In the genomic region with DNA sequence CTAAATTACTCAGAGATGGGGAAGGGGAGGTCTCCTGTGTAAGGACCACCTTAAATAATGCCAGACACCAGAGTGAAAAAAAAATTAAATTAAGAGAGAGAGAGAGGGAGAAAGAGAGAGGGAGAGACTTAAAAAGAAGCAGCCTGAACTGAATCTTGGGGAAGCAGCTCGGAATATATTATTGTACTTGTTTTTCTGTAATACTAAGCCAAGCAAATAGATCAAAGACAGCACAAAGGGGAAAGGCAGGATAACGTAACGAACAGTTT, we compare ENCODE assay signal across 10 cellular contexts. TPM values are rescaled to one million over a fixed set of nuclear protein-coding genes. Genes with fewer than 3 reads are reported as not detected.
A peak's percentile ranks its signal among the peaks of the same experiment; 100 is the strongest.
DNase-seq lines count a peak whose midpoint lies in the region; FAIRE-seq and TF ChIP-seq lines count a peak whose summit lies in the region.
"Had no signal": no experiment of that assay in that cellular context is flagged by ENCODE, and none has a peak within 500 bp of the region (broad histone marks: within the 10 kb centered on the region; RNA-seq: fewer than 3 reads in every experiment).

No MANE protein-coding gene starts in this region.

- peak overlapping the region; percentile 43 to 81 (median 62) for H3K4me3 ChIP-seq in spleen

- H3K27ac Mint-ChIP-seq in HFFc6 (peak overlapping the region; percentile 97), immature natural killer cell (peak overlapping the region in 5 of 6 donors; percentile 96 to 100 (median 98))
- peak overlapping the region; percentile 18 for H3K27ac Mint-ChIP-seq in activated naive CD8-positive, alpha-beta T cell

- H3K4me1 Mint-ChIP-seq in HFFc6 (ENCODE audit: low read depth), result peaks cover 51% of the 10 kb centered on the region
- H3K4me1 Mint-ChIP-seq in activated naive CD8-positive, alpha-beta T cell (ENCODE audit: low read depth), result peaks cover 21% of the 10 kb centered on the region
- peaks cover 53 to 55% of the 10 kb centered on the region in 2 donors for H3K4me1 Mint-ChIP-seq in immature natural killer cell

- H3K36me3 ChIP-seq in spleen, result peaks cover 0 to 24% (median 2%) of the 10 kb centered on the region in 6 donors

- FAIRE-seq in frontal cortex (lab: Jason Lieb, UNC), result no peak

- H3K27me3 Mint-ChIP-seq in HFFc6 (ENCODE audit: insufficient read depth) (peaks cover 6% of the 10 kb centered on the region), immature natural killer cell (ENCODE audit: low read depth in 3 of 3) (peaks cover 31 to 63% (median 56%) of the 10 kb centered on the region in 3 donors)
- H3K27me3 Mint-ChIP-seq in activated naive CD8-positive, alpha-beta T cell, result peaks cover 24% of the 10 kb centered on the region

- TF ChIP-seq CTCF in HFFc6 (IDR thresholded peaks at IDR 0.05) (no peak), spleen (IDR thresholded peaks at IDR 0.05 in 8 of 11, conservative IDR thresholded peaks at IDR 0.05 in 3 of 11) (no peak), GM20000 (IDR thresholded peaks at IDR 0.05; ENCODE audit: extremely low read depth, missing control alignments) (no peak)

- CTCF ChIA-PET in HEK293T (lab: Yijun Ruan, JAX), result interaction anchor here (0.8 kb wide), 1 partner anchor 35 kb away, joined by 5 read pairs; no protein-coding TSS in a partner anchor

- peaks cover 15 to 72% (median 56%) of the 10 kb centered on the region in 6 donors for H3K4me1 ChIP-seq in spleen

- WGBS in spleen, 5 donors, result 2 to 11% (median 5%) methylated on average over 3 of the region's 3 CpGs

- intact Hi-C loops in spleen (cut with DNase I; ENCODE audit: low total_unique reads), result loop anchor here (5.0 to 10.0 kb wide), 2 partner anchors 51 to 183 kb away; a partner anchor contains a TSS

- H3K27ac ChIP-seq in spleen, result peak overlapping the region; percentile 92 to 99 (median 98)

- H3K36me3 Mint-ChIP-seq in HFFc6 (ENCODE audit: low read depth) (peaks cover 13% of the 10 kb centered on the region), immature natural killer cell (peaks cover 28 to 41% (median 40%) of the 10 kb centered on the region in 3 donors)
- peaks cover 3% of the 10 kb centered on the region for H3K36me3 Mint-ChIP-seq in activated naive CD8-positive, alpha-beta T cell

- H3K9me3 ChIP-seq in spleen, result no peaks in the 10 kb centered on the region

- POLR2A ChIA-PET in HEK293T (lab: Yijun Ruan, JAX), result interaction anchor here (0.7 kb wide), 1 partner anchor 18 kb away, joined by 4 read pairs; no protein-coding TSS in a partner anchor

- H3K9me3 Mint-ChIP-seq in HFFc6 (no peaks in the 10 kb centered on the region), immature natural killer cell (peaks cover 0 to 4% (median 1%) of the 10 kb centered on the region in 6 donors)
- no peaks in the 10 kb centered on the region for H3K9me3 Mint-ChIP-seq in activated naive CD8-positive, alpha-beta T cell (ENCODE audit: low read depth)

- DNase-seq in HFFc6 (no peak), immature natural killer cell (no peak), spleen (no peak), HEK293T (ENCODE audit: extremely low spot score) (no peak), anterior cingulate cortex (lab: John Stamatoyannopoulos, UW) (no peak), frontal cortex (ENCODE audit: low spot score in 2 of 2) (no peak), GM20000 (ENCODE audit: low spot score) (no peak)
- DNase-seq: cerebellar nuclear complex, NCI-H524 treated with DMSO at 0.1 percent for 48 hours had no signal

- no peaks in the 10 kb centered on the region for H3K27me3 ChIP-seq in spleen (replicated peaks in 1 of 7)

- no peak for TF ChIP-seq POLR2A in spleen (IDR thresholded peaks at IDR 0.05)

- H3K4me3 Mint-ChIP-seq in HFFc6 (peak overlapping the region; percentile 90), immature natural killer cell (peak overlapping the region; percentile 86 to 98 (median 95))
- peak overlapping the region; percentile 79 for H3K4me3 Mint-ChIP-seq in activated naive CD8-positive, alpha-beta T cell

TF ChIP-seq in HEK293T, 16 proteins besides CTCF, POLR2A, EP300 and RAD21:
- TF ChIP-seq SP1 (IDR thresholded peaks at IDR 0.05) (no peak), FOXK2 (IDR thresholded peaks at IDR 0.05) (no peak), FOXM1 (IDR thresholded peaks at IDR 0.05; ENCODE audit: borderline replicate concordance) (no peak), SUZ12 (IDR thresholded peaks at IDR 0.05) (no peak), TARDBP (IDR thresholded peaks at IDR 0.05) (no peak), FOXA1 (IDR thresholded peaks at IDR 0.05) (no peak), HDGF (IDR thresholded peaks at IDR 0.05; ENCODE audit: borderline replicate concordance) (no peak), ARNT (IDR thresholded peaks at IDR 0.05) (no peak), L3MBTL2 (conservative IDR thresholded peaks at IDR 0.05) (no peak), NFRKB (IDR thresholded peaks at IDR 0.05) (no peak), LEF1 (IDR thresholded peaks at IDR 0.05; ENCODE audit: borderline replicate concordance) (no peak)

RNA-seq across cellular contexts. Expression of gene ZEB2, which starts 4.6 kb away (rescaled TPM):
- 10 to 100 TPM; 57.0 to 76.3 (median 62.8) TPM for total RNA-seq in HFFc6 (2021; fragmentation: NEBNext Ultra II Directional; extraction: Animal tissue kit (Norgen Biotek cat#: 25700))
- polyA plus RNA-seq in immature natural killer cell, result 100 to 1,000 TPM in 1 of 3 donors, 10 to 100 TPM in 2; 56.5 to 115 (median 62.3) TPM
- total RNA-seq in spleen, result 100 to 1,000 TPM; 217 to 362 (median 262) TPM
- 10 to 100 TPM; 25.5 to 36.8 (median 28.5) TPM for polyA plus RNA-seq in spleen
- 267 TPM for total RNA-seq in frontal cortex

Comparison
In these comparisons a context has a peak if more than half of its experiments do, and no peak if none do; other contexts are left out.
1. H3K27ac Mint-ChIP-seq: peak in every context shown above with its lines; median percentile 98 in immature natural killer cell; 97 in HFFc6; 18 in activated naive CD8-positive, alpha-beta T cell.